Comparison of ENCODE assay signal across 16 cellular contexts in the genomic region with DNA sequence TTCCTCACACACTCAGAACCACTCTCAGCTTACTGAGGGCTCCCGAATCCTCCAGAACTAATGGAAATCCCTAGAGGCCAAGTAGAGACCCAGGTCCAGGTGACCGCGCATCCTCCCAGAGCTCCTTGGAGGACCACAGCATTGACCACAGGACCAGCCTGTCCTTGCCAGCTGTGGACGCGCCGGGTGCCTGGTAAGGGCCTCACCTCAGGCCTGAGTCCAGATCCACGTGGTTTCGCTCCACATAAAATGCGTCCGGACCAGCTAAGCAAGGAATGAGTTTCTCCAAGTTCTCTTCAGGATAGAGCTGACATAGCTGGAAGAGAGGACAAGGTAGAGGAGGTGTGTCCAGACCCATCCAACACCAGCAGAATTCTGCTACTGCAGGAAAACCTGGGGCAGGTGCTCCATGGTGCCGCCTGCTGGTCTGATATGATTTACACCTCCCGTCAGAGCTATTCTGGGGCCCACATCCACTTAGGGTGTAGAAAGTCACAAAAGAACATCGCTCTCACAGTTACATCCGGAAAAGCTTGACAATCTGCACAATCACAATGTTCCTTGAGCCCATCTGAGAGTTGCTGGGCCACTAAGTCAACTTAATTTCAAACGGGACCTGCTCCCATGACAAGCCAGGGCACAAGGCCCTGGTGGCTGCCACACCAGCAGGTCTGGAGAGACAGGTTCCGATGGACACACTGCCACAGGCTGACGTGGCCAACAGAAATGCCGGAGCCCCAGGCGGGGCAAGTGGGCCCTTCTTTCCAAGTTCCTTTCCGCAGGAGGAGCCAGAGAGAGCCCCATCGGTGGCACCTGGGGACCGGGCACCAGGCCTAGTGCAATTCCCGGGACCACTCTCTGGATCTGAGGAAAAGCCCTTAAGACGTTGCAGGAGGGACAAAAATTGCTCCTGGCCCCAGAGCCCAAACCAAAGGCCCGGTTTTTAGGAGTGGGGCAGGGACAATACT. TPM values are rescaled to one million over a fixed set of nuclear protein-coding genes. Genes with fewer than 3 reads are reported as not detected.
DNase-seq lines count a peak whose midpoint lies in the region; ATAC-seq, FAIRE-seq and TF ChIP-seq lines count a peak whose summit lies in the region.
"Had no signal": no experiment of that assay in that cellular context is flagged by ENCODE, and none has a peak within 500 bp of the region (broad histone marks: within the 10 kb centered on the region; RNA-seq: fewer than 3 reads in every experiment).

No MANE protein-coding gene starts in this region.

- peaks cover 10% of the 10 kb centered on the region for H3K27me3 Mint-ChIP-seq in GM23338 (ENCODE audit: insufficient read depth, low read depth, poor library complexity)
- H3K27me3 Mint-ChIP-seq: B cell had no signal

- H3K36me3 ChIP-seq in GM23338 (ENCODE audit: insufficient read depth) = peaks cover 3% of the 10 kb centered on the region; the same call in 1 of the 2 replicates
- no peaks in the 10 kb centered on the region for H3K36me3 ChIP-seq in SU-DHL-6 (ENCODE audit: low read length)
- peaks cover 16 to 24% of the 10 kb centered on the region in 2 experiments for H3K36me3 ChIP-seq in keratinocyte (ENCODE audit: control insufficient read depth in 2 of 2, extremely low read depth in 1 of 2, insufficient read depth in 2 of 2, low read length in 2 of 2)
- peaks cover under 1 to 99% (median 42%) of the 10 kb centered on the region in 3 donors for H3K36me3 ChIP-seq in esophagus squamous epithelium

- WGBS in esophagus squamous epithelium, 2 donors = 83 to 94% methylated on average over 6 to 10 of the region's 25 CpGs

- DNase-seq in AG10803 (ENCODE audit: low read depth) (no peak), GM23338 (ENCODE audit: low spot score) (peak; percentile 49), keratinocyte (ENCODE audit: low read depth, low spot score) (no peak), esophagus squamous epithelium (lab: John Stamatoyannopoulos, UW) (no peak), amygdala (lab: John Stamatoyannopoulos, UW) (no peak), NCI-H345 (lab: John Stamatoyannopoulos, UW) (no peak)
- DNase-seq in central memory CD4-positive, alpha-beta T cell = no peak
- DNase-seq: activated naive CD4-positive, alpha-beta T cell treated with anti-CD3 and anti-CD28 coated beads, Interleukin-2, amount 50 U/mL, for 16 hours; EL; NCI-H2171; stimulated activated CD4-positive, alpha-beta T cell treated with anti-CD3 and anti-CD28 coated beads, Interleukin-1b, Interleukin-23, amount 100 ng/mL, for 48 hours had no signal

- peaks cover 50% of the 10 kb centered on the region for H3K36me3 Mint-ChIP-seq in GM23338 (ENCODE audit: low read depth)

- H3K27me3 ChIP-seq in GM23338 (ENCODE audit: insufficient read depth) (no peaks in the 10 kb centered on the region), SU-DHL-6 (ENCODE audit: low read length) (no peaks in the 10 kb centered on the region), keratinocyte (ENCODE audit: control insufficient read depth, extremely low read depth, insufficient read depth, low read length) (no peaks in the 10 kb centered on the region), esophagus squamous epithelium (no peaks in the 10 kb centered on the region)
- H3K27me3 ChIP-seq: vagina had no signal

- H3K9me2 ChIP-seq in GM23338 (ENCODE audit: insufficient read depth) (no peaks in the 10 kb centered on the region), SU-DHL-6 (replicated peaks; ENCODE audit: insufficient read depth, low read length) (no peaks in the 10 kb centered on the region)

- no peak for FAIRE-seq in keratinocyte (lab: Jason Lieb, UNC)

- H3F3A ChIP-seq in GM23338 (replicated peaks; ENCODE audit: low read depth) (no peaks in the 10 kb centered on the region), SU-DHL-6 (ENCODE audit: insufficient read depth) (no peaks in the 10 kb centered on the region)

- H2AFZ ChIP-seq in GM23338 (no peak overlapping the region), SU-DHL-6 (ENCODE audit: low read depth, low read length, severe bottlenecking) (no peak overlapping the region), keratinocyte (ENCODE audit: control insufficient read depth, low read length) (no peak overlapping the region)

- ATAC-seq in GM23338 = peak; percentile 42; the same call in 1 of the 3 replicates
- ATAC-seq: stimulated activated effector memory CD8-positive, alpha-beta T cell treated with anti-CD3 and anti-CD28 coated beads, Interleukin-12 subunit alpha, Interleukin-12 subunit beta, amount 100 ng/mL, for 72 hours had no signal

- H3K9me1 ChIP-seq in keratinocyte (ENCODE audit: control insufficient read depth, extremely low read depth, insufficient read depth, low read length) = no peaks in the 10 kb centered on the region

- no peak overlapping the region for H3K27ac Mint-ChIP-seq in GM23338
- H3K27ac Mint-ChIP-seq: B cell; mesothelial cell of epicardium; stimulated activated effector memory CD8-positive, alpha-beta T cell treated with anti-CD3 and anti-CD28 coated beads, Interleukin-12 subunit alpha, Interleukin-12 subunit beta, amount 100 ng/mL, for 72 hours had no signal

- no peak overlapping the region for H3K4me3 Mint-ChIP-seq in GM23338
- H3K4me3 Mint-ChIP-seq: B cell; mesothelial cell of epicardium; stimulated activated effector memory CD8-positive, alpha-beta T cell treated with anti-CD3 and anti-CD28 coated beads, Interleukin-12 subunit alpha, Interleukin-12 subunit beta, amount 100 ng/mL, for 72 hours had no signal

- 0 out of 2 replicates have a peak, but pooled peaks cover 2% of the 10 kb centered on the region for H3K79me2 ChIP-seq in GM23338 (replicated peaks; ENCODE audit: insufficient read depth)
- H3K79me2 ChIP-seq in SU-DHL-6 (ENCODE audit: insufficient read depth, low read length) = no peaks in the 10 kb centered on the region
- H3K79me2 ChIP-seq in keratinocyte (ENCODE audit: control insufficient read depth, insufficient read depth, low read length) = no peaks in the 10 kb centered on the region

- peaks cover 7% of the 10 kb centered on the region for H4K20me1 ChIP-seq in GM23338 (replicated peaks; ENCODE audit: insufficient read depth)
- no peaks in the 10 kb centered on the region for H4K20me1 ChIP-seq in SU-DHL-6 (ENCODE audit: low read depth, low read length)
- H4K20me1 ChIP-seq in keratinocyte (ENCODE audit: control insufficient read depth, extremely low read depth, insufficient read depth, low read length) = no peaks in the 10 kb centered on the region

- dilution Hi-C loops in keratinocyte (cut with MboI; ENCODE audit: extremely low pct_ligation_motif_present, low sequenced_read_pairs) = no loop called here

- peaks cover 23% of the 10 kb centered on the region for H3K4me1 Mint-ChIP-seq in GM23338
- H3K4me1 Mint-ChIP-seq: B cell; stimulated activated effector memory CD8-positive, alpha-beta T cell treated with anti-CD3 and anti-CD28 coated beads, Interleukin-12 subunit alpha, Interleukin-12 subunit beta, amount 100 ng/mL, for 72 hours had no signal

- H3K9ac ChIP-seq in SU-DHL-6 (ENCODE audit: low read length) (no peak overlapping the region), keratinocyte (ENCODE audit: control insufficient read depth, extremely low read depth, insufficient read depth, low read length) (no peak overlapping the region)

- intact Hi-C loops in esophagus squamous epithelium (cut with DNase I) = loop anchor here (10.0 kb wide), 1 partner anchor 214 kb away; no protein-coding TSS in a partner anchor

- H3K4me3 ChIP-seq in AG10803 (ENCODE audit: low read length) (no peak overlapping the region), GM23338 (no peak overlapping the region), SU-DHL-6 (ENCODE audit: insufficient read depth, low read length, poor library complexity, severe bottlenecking) (no peak overlapping the region), keratinocyte (ENCODE audit: control insufficient read depth in 2 of 3, extremely low read depth in 1 of 3, insufficient read depth in 2 of 3, low read depth in 1 of 3, low read length in 3 of 3) (no peak overlapping the region), esophagus squamous epithelium (no peak overlapping the region)
- H3K4me3 ChIP-seq: vagina had no signal

- peak; percentile 13; the same call in 1 of the 2 replicates for TF ChIP-seq CTCF in AG10803 (conservative IDR thresholded peaks at IDR 0.05; ENCODE audit: low read length)
- peak; percentile 52 to 61 for TF ChIP-seq CTCF in GM23338 (conservative IDR thresholded peaks at IDR 0.05; ENCODE audit: low read depth in 2 of 2)
- TF ChIP-seq CTCF in SU-DHL-6 (IDR thresholded peaks at IDR 0.05; ENCODE audit: insufficient read depth, low read length, poor library complexity, severe bottlenecking) = peak; percentile 27
- TF ChIP-seq CTCF in keratinocyte (optimal IDR thresholded peaks at IDR 0.05 in 1 of 3, IDR thresholded peaks at IDR 0.05 in 1 of 3, conservative IDR thresholded peaks at IDR 0.05 in 1 of 3; ENCODE audit: extremely low read depth in 1 of 3, insufficient read depth in 2 of 3, low read length in 3 of 3) = peak; percentile 38 to 65 (median 59)
- peak in 1 of 6 experiments; percentile 49 for TF ChIP-seq CTCF in esophagus squamous epithelium (IDR thresholded peaks at IDR 0.05)

- no peaks in the 10 kb centered on the region for H3K9me3 ChIP-seq in SU-DHL-6 (ENCODE audit: insufficient read depth, low read length)
- no peaks in the 10 kb centered on the region for H3K9me3 ChIP-seq in keratinocyte (ENCODE audit: control insufficient read depth, low read depth, low read length)
- no peaks in the 10 kb centered on the region for H3K9me3 ChIP-seq in esophagus squamous epithelium
- H3K9me3 ChIP-seq: vagina had no signal

- H3K4me1 ChIP-seq in GM23338 (ENCODE audit: insufficient read depth) = peaks cover 7% of the 10 kb centered on the region
- H3K4me1 ChIP-seq in keratinocyte (ENCODE audit: control insufficient read depth, extremely low read depth, insufficient read depth, low read length) = no peaks in the 10 kb centered on the region
- peaks cover 0 to 15% (median 0%) of the 10 kb centered on the region in 3 donors for H3K4me1 ChIP-seq in esophagus squamous epithelium
- H3K4me1 ChIP-seq: vagina had no signal

- no peak overlapping the region for H3K4me2 ChIP-seq in GM23338
- no peak overlapping the region for H3K4me2 ChIP-seq in SU-DHL-6 (ENCODE audit: low read depth, low read length, poor library complexity, severe bottlenecking)
- H3K4me2 ChIP-seq in keratinocyte (ENCODE audit: control insufficient read depth, extremely low read depth, insufficient read depth, low read depth, low read length) = no peak overlapping the region

- no peak for TF ChIP-seq POLR2A in esophagus squamous epithelium (IDR thresholded peaks at IDR 0.05)

- no peaks in the 10 kb centered on the region; the same call in 2 of the 3 replicates for H3K9me3 Mint-ChIP-seq in GM23338
- H3K9me3 Mint-ChIP-seq: stimulated activated effector memory CD8-positive, alpha-beta T cell treated with anti-CD3 and anti-CD28 coated beads, Interleukin-12 subunit alpha, Interleukin-12 subunit beta, amount 100 ng/mL, for 72 hours had no signal

- H3K27ac ChIP-seq in GM23338 (ENCODE audit: low read depth) = 0 out of 2 replicates have a peak overlapping the region, but pooled peaks have one; percentile 19
- H3K27ac ChIP-seq in SU-DHL-6 (ENCODE audit: low read depth, low read length) = no peak overlapping the region
- H3K27ac ChIP-seq in keratinocyte (ENCODE audit: control insufficient read depth, insufficient read depth, low read length) = no peak overlapping the region
- H3K27ac ChIP-seq in esophagus squamous epithelium = peak overlapping the region in 1 of 4 donors; percentile 21
- H3K27ac ChIP-seq: vagina had no signal

RNA-seq across cellular contexts. Expression of a gene that starts 28.5 kb away (rescaled TPM):
- 35.9 and 42.6 TPM in 2 replicates for total RNA-seq in GM23338 (2014; rRNA removed; shearing (Covaris generic))
- polyA plus RNA-seq in GM23338 (2016; fragmentation: Nextera tagmentation; extraction: Ambion mirVana) = 75.0 and 80.2 TPM in 2 replicates
- polyA plus RNA-seq in keratinocyte = 43.6 to 50.3 TPM (median 46.3 TPM) in 3 replicates
- polyA plus RNA-seq in keratinocyte (2011; ENCODE audit: low read depth) = 218 TPM
- 61.5 and 109 TPM in 2 replicates for polyA plus RNA-seq in keratinocyte (2011; cell fraction: cytosol; rRNA removed)
- polyA plus RNA-seq in keratinocyte (2011; cell fraction: nucleus; rRNA removed) = 39.9 and 43.2 TPM in 2 replicates
- 71.2 and 175 TPM in 2 replicates for polyA plus RNA-seq in keratinocyte (2012; ENCODE audit: low replicate concordance)
- polyA minus RNA-seq in keratinocyte = 15.2 to 23.2 TPM (median 20.6 TPM) in 3 replicates
- 37.2 TPM for polyA minus RNA-seq in keratinocyte (2011; cell fraction: cytosol; rRNA and poly(A)+ RNA removed)
- 12.5 and 26.0 TPM in 2 replicates for polyA minus RNA-seq in keratinocyte (2011; cell fraction: nucleus; rRNA and poly(A)+ RNA removed)
- 10 to 100 TPM; 14.2 to 38.0 (median 24.4) TPM for total RNA-seq in esophagus squamous epithelium

RNA-seq across cellular contexts. Expression of a gene that starts 37.1 kb away (rescaled TPM):
- 11.3 and 23.8 TPM in 2 replicates for total RNA-seq in GM23338 (2014; rRNA removed; shearing (Covaris generic))
- polyA plus RNA-seq in GM23338 (2016; fragmentation: Nextera tagmentation; extraction: Ambion mirVana) (4.5 and 7.0 TPM in 2 replicates), keratinocyte (12.9 to 22.3 TPM (median 17.0 TPM) in 3 replicates)
- 20.8 TPM for polyA plus RNA-seq in keratinocyte (2011; ENCODE audit: low read depth)
- 8.0 and 13.7 TPM in 2 replicates for polyA plus RNA-seq in keratinocyte (2011; cell fraction: cytosol; rRNA removed)
- polyA plus RNA-seq in keratinocyte (2011; cell fraction: nucleus; rRNA removed) = 35.0 and 40.8 TPM in 2 replicates
- 14.9 and 18.8 TPM in 2 replicates for polyA plus RNA-seq in keratinocyte (2012; ENCODE audit: low replicate concordance)
- 27.3 to 33.0 TPM (median 30.5 TPM) in 3 replicates for polyA minus RNA-seq in keratinocyte
- polyA minus RNA-seq in keratinocyte (2011; cell fraction: cytosol; rRNA and poly(A)+ RNA removed) = 20.0 TPM
- polyA minus RNA-seq in keratinocyte (2011; cell fraction: nucleus; rRNA and poly(A)+ RNA removed) = 25.2 and 38.7 TPM in 2 replicates
- 10 to 100 TPM; 18.3 to 43.7 (median 21.2) TPM for total RNA-seq in esophagus squamous epithelium
